ENCODE assay signal across 1 cellular context in the genomic region with DNA sequence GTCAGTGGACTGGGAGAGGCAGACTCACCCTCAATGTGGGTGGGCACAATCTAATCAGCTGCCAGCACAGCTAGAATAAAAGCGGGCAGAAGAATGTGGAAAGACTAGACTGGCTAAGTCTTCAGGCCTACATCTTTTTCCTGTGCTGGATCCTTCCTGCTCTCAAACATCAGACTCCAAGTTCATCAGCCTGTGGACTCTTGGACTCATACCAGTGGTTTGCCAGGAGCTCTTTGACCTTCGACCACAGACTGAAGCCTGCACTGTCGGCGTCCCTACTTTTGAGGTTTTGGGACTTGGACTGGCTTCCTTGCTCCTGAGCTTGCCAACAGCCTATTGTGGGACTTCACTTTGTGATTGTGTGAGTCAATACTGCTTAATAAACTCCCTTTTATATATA.
TF ChIP-seq lines count a peak whose summit lies in the region.

No MANE protein-coding gene starts in this region.

TF ChIP-seq in IMR-90, 13 proteins besides CTCF, POLR2A, EP300 and RAD21:
- TF ChIP-seq MAFK (IDR thresholded peaks at IDR 0.05; ENCODE audit: low read depth, low read length) (no peak), BHLHE40 (IDR thresholded peaks at IDR 0.05; ENCODE audit: low read depth, low read length) (no peak), SMC3 (IDR thresholded peaks at IDR 0.05; ENCODE audit: low read depth, low read length) (no peak), NFE2L2 (IDR thresholded peaks at IDR 0.05; ENCODE audit: low read depth, low read length) (no peak), CEBPB (IDR thresholded peaks at IDR 0.05; ENCODE audit: low read depth, low read length) (no peak), FOS (IDR thresholded peaks at IDR 0.05; ENCODE audit: low read depth, low read length) (no peak), RFX5 (IDR thresholded peaks at IDR 0.05; ENCODE audit: low read depth, low read length) (no peak), RCOR1 (IDR thresholded peaks at IDR 0.05; ENCODE audit: insufficient replicate concordance, low read length) (no peak), MAZ (IDR thresholded peaks at IDR 0.05; ENCODE audit: borderline replicate concordance, low read depth, low read length) (no peak), CHD1 (IDR thresholded peaks at IDR 0.05; ENCODE audit: low read depth, low read length) (no peak)
- TF ChIP-seq, protein P1, sequence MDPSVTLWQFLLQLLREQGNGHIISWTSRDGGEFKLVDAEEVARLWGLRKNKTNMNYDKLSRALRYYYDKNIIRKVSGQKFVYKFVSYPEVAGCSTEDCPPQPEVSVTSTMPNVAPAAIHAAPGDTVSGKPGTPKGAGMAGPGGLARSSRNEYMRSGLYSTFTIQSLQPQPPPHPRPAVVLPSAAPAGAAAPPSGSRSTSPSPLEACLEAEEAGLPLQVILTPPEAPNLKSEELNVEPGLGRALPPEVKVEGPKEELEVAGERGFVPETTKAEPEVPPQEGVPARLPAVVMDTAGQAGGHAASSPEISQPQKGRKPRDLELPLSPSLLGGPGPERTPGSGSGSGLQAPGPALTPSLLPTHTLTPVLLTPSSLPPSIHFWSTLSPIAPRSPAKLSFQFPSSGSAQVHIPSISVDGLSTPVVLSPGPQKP (IDR thresholded peaks at IDR 0.05; ENCODE audit: borderline replicate concordance, low read depth, low read length): no peak
- TF ChIP-seq, protein P2, sequence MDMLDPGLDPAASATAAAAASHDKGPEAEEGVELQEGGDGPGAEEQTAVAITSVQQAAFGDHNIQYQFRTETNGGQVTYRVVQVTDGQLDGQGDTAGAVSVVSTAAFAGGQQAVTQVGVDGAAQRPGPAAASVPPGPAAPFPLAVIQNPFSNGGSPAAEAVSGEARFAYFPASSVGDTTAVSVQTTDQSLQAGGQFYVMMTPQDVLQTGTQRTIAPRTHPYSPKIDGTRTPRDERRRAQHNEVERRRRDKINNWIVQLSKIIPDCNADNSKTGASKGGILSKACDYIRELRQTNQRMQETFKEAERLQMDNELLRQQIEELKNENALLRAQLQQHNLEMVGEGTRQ (IDR thresholded peaks at IDR 0.05; ENCODE audit: low read depth, low read length): no peak
